13 cellular contexts compared by ENCODE assay signal in genomic region chr3:177776656-177777055, GRCh38.
DNase-seq lines count a peak whose midpoint lies in the region; ATAC-seq and TF ChIP-seq lines count a peak whose summit lies in the region.
"Had no signal": no experiment of that assay in that cellular context is flagged by ENCODE, and none has a peak within 500 bp of the region (broad histone marks: within the 10 kb centered on the region; RNA-seq: fewer than 3 reads in every experiment).

No MANE protein-coding gene starts in this region.

- H3K4me3 ChIP-seq in brain microvascular endothelial cell (ENCODE audit: low read depth, low read length) = no peak overlapping the region
- no peak overlapping the region for H3K4me3 ChIP-seq in mesodermal cell (ENCODE audit: extremely low read depth, insufficient read depth, low read length, poor library complexity, severe bottlenecking)

- no peak overlapping the region for H3K27ac Mint-ChIP-seq in activated CD4-positive, alpha-beta T cell treated with anti-CD3 and anti-CD28 coated beads, Interleukin-2, amount 10 ng/mL, durations not matched to agents 24 days and 14 days
- no peak overlapping the region for H3K27ac Mint-ChIP-seq in stimulated activated naive CD8-positive, alpha-beta T cell treated with anti-CD3 and anti-CD28 coated beads, Interleukin-15, amount 100 ng/mL, for 72 hours
- H3K27ac Mint-ChIP-seq: IgD-negative memory B cell had no signal

- H3K27me3 Mint-ChIP-seq in activated CD4-positive, alpha-beta T cell treated with anti-CD3 and anti-CD28 coated beads, Interleukin-2, amount 10 ng/mL, durations not matched to agents 24 days and 14 days = no peaks in the 10 kb centered on the region
- no peaks in the 10 kb centered on the region for H3K27me3 Mint-ChIP-seq in stimulated activated naive CD8-positive, alpha-beta T cell treated with anti-CD3 and anti-CD28 coated beads, Interleukin-15, amount 100 ng/mL, for 72 hours
- H3K27me3 Mint-ChIP-seq: IgD-negative memory B cell had no signal

- H3K36me3 ChIP-seq in brain microvascular endothelial cell (replicated peaks) (no peaks in the 10 kb centered on the region), mesodermal cell (ENCODE audit: control insufficient read depth, insufficient read depth, low read length) (no peaks in the 10 kb centered on the region)

- 75 to 79% methylated on average over 2 of the region's 4 CpGs for WGBS in mesodermal cell (ENCODE audit: insufficient coverage in 2 of 2), 2 experiments

- peaks cover 7% of the 10 kb centered on the region for H3K4me1 ChIP-seq in mesodermal cell (ENCODE audit: control insufficient read depth, insufficient read depth, low read length, poor library complexity, severe bottlenecking)

- H3K27me3 ChIP-seq in brain microvascular endothelial cell (replicated peaks) = no peaks in the 10 kb centered on the region

- peak overlapping the region; percentile 0 for H3K27ac ChIP-seq in brain microvascular endothelial cell
- H3K27ac ChIP-seq in mesodermal cell (ENCODE audit: low read depth, low read length, severe bottlenecking) = peak overlapping the region; percentile 5

- no peak overlapping the region for H3K4me3 Mint-ChIP-seq in activated CD4-positive, alpha-beta T cell treated with anti-CD3 and anti-CD28 coated beads, Interleukin-2, amount 10 ng/mL, durations not matched to agents 24 days and 14 days
- no peak overlapping the region for H3K4me3 Mint-ChIP-seq in stimulated activated naive CD8-positive, alpha-beta T cell treated with anti-CD3 and anti-CD28 coated beads, Interleukin-15, amount 100 ng/mL, for 72 hours
- H3K4me3 Mint-ChIP-seq: IgD-negative memory B cell had no signal

- ATAC-seq in HG03095 (IDR thresholded peaks at IDR 0.05; ENCODE audit: unreplicated experiment) = no peak
- no peak for ATAC-seq in stimulated activated naive CD8-positive, alpha-beta T cell treated with anti-CD3 and anti-CD28 coated beads, Interleukin-15, amount 100 ng/mL, for 72 hours

- H3K4me1 Mint-ChIP-seq in activated CD4-positive, alpha-beta T cell treated with anti-CD3 and anti-CD28 coated beads, Interleukin-2, amount 10 ng/mL, durations not matched to agents 24 days and 14 days = peaks cover 10% of the 10 kb centered on the region
- H3K4me1 Mint-ChIP-seq in stimulated activated naive CD8-positive, alpha-beta T cell treated with anti-CD3 and anti-CD28 coated beads, Interleukin-15, amount 100 ng/mL, for 72 hours = peaks cover 11% of the 10 kb centered on the region

- no peaks in the 10 kb centered on the region for H3K36me3 Mint-ChIP-seq in activated CD4-positive, alpha-beta T cell treated with anti-CD3 and anti-CD28 coated beads, Interleukin-2, amount 10 ng/mL, durations not matched to agents 24 days and 14 days (ENCODE audit: low read depth)
- H3K36me3 Mint-ChIP-seq: IgD-negative memory B cell had no signal

- peak; percentile 88 for DNase-seq in Daoy (ENCODE audit: low read depth)
- DNase-seq in NCI-H1105 (lab: John Stamatoyannopoulos, UW) = peak; percentile 63
- DNase-seq in brain microvascular endothelial cell = peak; percentile 87
- no peak for DNase-seq in activated CD4-positive, alpha-beta T cell treated with anti-CD3 and anti-CD28 coated beads, Interleukin-2, amount 10 ng/mL, durations not matched to agents 24 days and 14 days
- DNase-seq in NOMO-1 treated with dmso at 0.1 percent for 144 hours (lab: John Stamatoyannopoulos, UW; ENCODE audit: unreplicated experiment) = no peak
- no peak for DNase-seq in stimulated activated naive CD8-positive, alpha-beta T cell treated with anti-CD3 and anti-CD28 coated beads, Interleukin-15, amount 100 ng/mL, for 72 hours
- DNase-seq: activated CD4-positive, alpha-beta T cell treated with anti-CD3 and anti-CD28 coated beads, Interleukin-2, amount 50 U/mL, for 1 hour; amniotic stem cell; DND-41; hippocampal formation had no signal

- in situ Hi-C loops in brain microvascular endothelial cell (cut with HindIII; ENCODE audit: low pct_ligation_motif_present, low sequenced_read_pairs) = no loop called here

- no peaks in the 10 kb centered on the region for H3K9me3 ChIP-seq in mesodermal cell (ENCODE audit: control insufficient read depth, low read length)

- no peak for TF ChIP-seq CTCF in brain microvascular endothelial cell (IDR thresholded peaks at IDR 0.05; ENCODE audit: low read depth, low read length, missing control alignments)

- peaks cover 8% of the 10 kb centered on the region for H3K9me3 Mint-ChIP-seq in activated CD4-positive, alpha-beta T cell treated with anti-CD3 and anti-CD28 coated beads, Interleukin-2, amount 10 ng/mL, durations not matched to agents 24 days and 14 days
- H3K9me3 Mint-ChIP-seq in stimulated activated naive CD8-positive, alpha-beta T cell treated with anti-CD3 and anti-CD28 coated beads, Interleukin-15, amount 100 ng/mL, for 72 hours = peaks cover 0 to 7% of the 10 kb centered on the region in 2 donors
- H3K9me3 Mint-ChIP-seq: IgD-negative memory B cell had no signal

- intact Hi-C loops in activated CD4-positive, alpha-beta T cell treated with anti-CD3 and anti-CD28 coated beads, Interleukin-2, amount 10 ng/mL, durations not matched to agents 24 days and 14 days (cut with micrococcal nuclease) = loop anchor here (5.0 kb wide), 2 partner anchors 414 to 724 kb away; no protein-coding TSS in a partner anchor

Comparison
In these comparisons a context has a peak if more than half of its experiments do, and no peak if none do; other contexts are left out.
1. DNase-seq: peak in Daoy (single experiment), NCI-H1105 (single experiment) and brain microvascular endothelial cell (single experiment); none in activated CD4-positive, alpha-beta T cell treated with anti-CD3 and anti-CD28 coated beads, Interleukin-2, amount 10 ng/mL, durations not matched to agents 24 days and 14 days (single experiment), NOMO-1 treated with dmso at 0.1 percent for 144 hours (single experiment) and stimulated activated naive CD8-positive, alpha-beta T cell treated with anti-CD3 and anti-CD28 coated beads, Interleukin-15, amount 100 ng/mL, for 72 hours (0 of 2).